Comparison of ENCODE assay signal across 10 cellular contexts in the genomic region with DNA sequence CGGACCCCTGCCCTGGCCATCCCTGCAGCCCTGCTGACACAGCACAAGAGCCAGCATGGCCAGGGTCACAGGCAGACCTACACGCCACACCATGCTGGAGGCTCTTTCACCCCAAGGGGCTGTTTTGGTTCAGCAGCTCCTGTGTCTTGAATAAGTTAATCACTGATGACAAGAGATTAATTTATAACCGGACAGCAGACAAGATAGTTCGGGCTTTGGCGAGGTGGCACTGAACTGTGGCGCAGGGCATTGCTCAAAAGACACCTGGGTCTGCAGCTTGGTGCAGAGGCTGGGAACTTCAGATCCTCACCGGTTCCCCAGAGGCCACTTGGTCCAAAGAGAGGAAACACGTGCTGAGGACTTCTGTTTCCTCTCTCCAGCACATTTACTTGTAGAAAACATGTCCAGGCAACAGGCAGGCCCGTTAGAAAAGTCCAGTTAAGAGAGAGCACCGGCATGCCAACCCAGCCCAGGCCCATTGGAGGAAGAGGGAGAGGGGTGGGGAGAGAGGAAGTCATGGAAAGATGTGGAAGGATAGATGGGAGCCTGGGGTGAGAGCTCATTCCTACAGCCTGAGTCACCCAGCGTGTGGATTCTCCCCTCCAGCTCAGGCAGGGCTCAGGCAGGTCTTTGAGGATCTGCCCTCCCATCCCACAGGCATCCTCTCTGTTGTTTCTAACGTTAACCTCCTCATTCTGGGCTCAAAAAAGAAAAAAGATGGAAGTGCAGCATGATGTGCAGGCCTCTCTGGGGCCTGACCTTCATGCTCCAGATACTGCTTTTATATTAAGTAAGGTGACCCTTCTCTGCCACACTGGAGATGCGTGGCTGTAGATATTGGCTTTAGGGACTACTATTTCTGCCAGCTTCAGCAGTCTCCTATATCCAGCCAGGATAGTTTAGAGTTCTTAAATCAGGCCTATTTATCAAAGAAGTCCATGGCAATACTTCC.
DNase-seq lines count a peak whose midpoint lies in the region; ATAC-seq and TF ChIP-seq lines count a peak whose summit lies in the region.
"Had no signal": no experiment of that assay in that cellular context is flagged by ENCODE, and none has a peak within 500 bp of the region (broad histone marks: within the 10 kb centered on the region; RNA-seq: fewer than 3 reads in every experiment).

No MANE protein-coding gene starts in this region.

- CTCF ChIA-PET in activated CD4-positive, alpha-beta T cell treated with anti-CD3 and anti-CD28 coated beads for 36 hours (lab: Charles Lee): interaction anchor here (0.7 kb wide), 1 partner anchor 18 kb away, joined by 3 read pairs; no protein-coding TSS in a partner anchor

- H3K27ac ChIP-seq in DOHH2 (ENCODE audit: low read depth, low read length): peak overlapping the region; percentile 64
- H3K27ac ChIP-seq in right lobe of liver: no peak overlapping the region
- H3K27ac ChIP-seq: gastrocnemius medialis had no signal

- H3K4me3 ChIP-seq in DOHH2 (ENCODE audit: low read length) (peak overlapping the region; percentile 1; the same call in 1 of the 2 replicates), right lobe of liver (no peak overlapping the region)
- H3K4me3 ChIP-seq: gastrocnemius medialis had no signal

- H4K20me1 ChIP-seq in DOHH2 (ENCODE audit: control insufficient read depth, insufficient read depth, low read depth, low read length): no peaks in the 10 kb centered on the region

- H3K4me1 ChIP-seq in DOHH2 (ENCODE audit: control insufficient read depth, low read length) (peaks cover 91% of the 10 kb centered on the region), right lobe of liver (peaks cover 0 to 11% (median 5%) of the 10 kb centered on the region in 4 donors)
- H3K4me1 ChIP-seq: gastrocnemius medialis had no signal

- DNase-seq in amniotic stem cell (lab: John Stamatoyannopoulos, UW) (peak; percentile 43), right lobe of liver (peak in 1 of 3 donors; percentile 49), DMS153 (lab: John Stamatoyannopoulos, UW) (no peak)
- no peak for DNase-seq in activated CD4-positive, alpha-beta T cell treated with anti-CD3 and anti-CD28 coated beads for 36 hours
- no peak for DNase-seq in activated CD4-positive, alpha-beta T cell treated with anti-CD3 and anti-CD28 coated beads, Interleukin-2, amount 50 U/mL, for 48 hours
- DNase-seq: gastrocnemius medialis, small intestine had no signal

- POLR2A ChIA-PET in activated CD4-positive, alpha-beta T cell treated with anti-CD3 and anti-CD28 coated beads for 36 hours (lab: Charles Lee): no interaction called here

- H3K4me2 ChIP-seq in DOHH2 (ENCODE audit: low read length): peak overlapping the region; percentile 47

- no peak overlapping the region for H3K27ac Mint-ChIP-seq in activated CD4-positive, alpha-beta T cell treated with anti-CD3 and anti-CD28 coated beads for 36 hours

- peaks cover 33% of the 10 kb centered on the region for H3F3A ChIP-seq in DOHH2 (ENCODE audit: control insufficient read depth, insufficient read depth)

- H3K9me2 ChIP-seq in DOHH2 (replicated peaks; ENCODE audit: control insufficient read depth, low read length): no peaks in the 10 kb centered on the region

- H3K36me3 Mint-ChIP-seq in activated CD4-positive, alpha-beta T cell treated with anti-CD3 and anti-CD28 coated beads for 36 hours (ENCODE audit: low read depth): no peaks in the 10 kb centered on the region

- ATAC-seq in HG03571 (IDR thresholded peaks at IDR 0.05; ENCODE audit: unreplicated experiment) (peak; percentile 64), right lobe of liver (peak; percentile 60 to 73 (median 68)), GM21717 (IDR thresholded peaks at IDR 0.05; ENCODE audit: unreplicated experiment) (no peak)
- ATAC-seq in activated CD4-positive, alpha-beta T cell treated with anti-CD3 and anti-CD28 coated beads for 36 hours: no peak
- ATAC-seq: gastrocnemius medialis had no signal

- peaks cover 13% of the 10 kb centered on the region for H3K27me3 Mint-ChIP-seq in activated CD4-positive, alpha-beta T cell treated with anti-CD3 and anti-CD28 coated beads for 36 hours

- no peak for TF ChIP-seq CTCF in DOHH2 (IDR thresholded peaks at IDR 0.05; ENCODE audit: low read depth, low read length, poor library complexity, severe bottlenecking)
- TF ChIP-seq CTCF in right lobe of liver (IDR thresholded peaks at IDR 0.05): no peak

- peaks cover 13% of the 10 kb centered on the region for H3K4me1 Mint-ChIP-seq in activated CD4-positive, alpha-beta T cell treated with anti-CD3 and anti-CD28 coated beads for 36 hours

- no peak overlapping the region for H3K4me3 Mint-ChIP-seq in activated CD4-positive, alpha-beta T cell treated with anti-CD3 and anti-CD28 coated beads for 36 hours

- H3K27me3 ChIP-seq in DOHH2 (ENCODE audit: control insufficient read depth, low read length) (no peaks in the 10 kb centered on the region), right lobe of liver (no peaks in the 10 kb centered on the region)

- WGBS in right lobe of liver (ENCODE audit: insufficient coverage, low coverage, low lambda C conversion rate, missing lambda C conversion rate): 23% methylated on average over 11 of the region's 13 CpGs

- H3K79me2 ChIP-seq in DOHH2 (ENCODE audit: control insufficient read depth, low read length): no peaks in the 10 kb centered on the region

- H3K36me3 ChIP-seq in DOHH2 (ENCODE audit: control insufficient read depth, low read length) (no peaks in the 10 kb centered on the region), right lobe of liver (no peaks in the 10 kb centered on the region)
- H3K36me3 ChIP-seq: gastrocnemius medialis had no signal

- intact Hi-C loops in right lobe of liver (cut with DNase I): no loop called here
- intact Hi-C loops in activated CD4-positive, alpha-beta T cell treated with anti-CD3 and anti-CD28 coated beads for 36 hours (cut with DNase I, micrococcal nuclease): no loop called here

- TF ChIP-seq POLR2A in right lobe of liver (IDR thresholded peaks at IDR 0.05): no peak

- no peaks in the 10 kb centered on the region for H3K9me3 ChIP-seq in DOHH2 (ENCODE audit: control insufficient read depth, insufficient read depth, low read length)
- H3K9me3 ChIP-seq in right lobe of liver: no peaks in the 10 kb centered on the region
- H3K9me3 ChIP-seq: gastrocnemius medialis had no signal

- no peaks in the 10 kb centered on the region for H3K9me3 Mint-ChIP-seq in activated CD4-positive, alpha-beta T cell treated with anti-CD3 and anti-CD28 coated beads for 36 hours (ENCODE audit: low read depth)

Comparison
In these comparisons a context has a peak if more than half of its experiments do, and no peak if none do; other contexts are left out.
1. ATAC-seq: peak in HG03571 (single experiment) and right lobe of liver (4 of 4); none in activated CD4-positive, alpha-beta T cell treated with anti-CD3 and anti-CD28 coated beads for 36 hours (single experiment) and GM21717 (single experiment).